In genomic region chr4:186348433-186348832, GRCh38 we compare ENCODE assay signal across 21 cellular contexts.
A peak's percentile ranks its signal among the peaks of the same experiment; 100 is the strongest.
DNase-seq lines count a peak whose midpoint lies in the region; ATAC-seq and TF ChIP-seq lines count a peak whose summit lies in the region.
"Had no signal": no experiment of that assay in that cellular context is flagged by ENCODE, and none has a peak within 500 bp of the region (broad histone marks: within the 10 kb centered on the region; RNA-seq: fewer than 3 reads in every experiment).

No MANE protein-coding gene starts in this region.

- H3F3A ChIP-seq in neural progenitor cell (ENCODE audit: low read depth) = no peaks in the 10 kb centered on the region

- peaks cover 23% of the 10 kb centered on the region for H3K27me3 ChIP-seq in neural progenitor cell
- H3K27me3 ChIP-seq: BLaER1 had no signal

- H3K4me3 Mint-ChIP-seq in neural progenitor cell = no peak overlapping the region
- H3K4me3 Mint-ChIP-seq in activated CD8-positive, alpha-beta T cell treated with anti-CD3 and anti-CD28 coated beads, Interleukin-2, amount 10 ng/mL, durations not matched to agents 7 days and 5 days = no peak overlapping the region
- H3K4me3 Mint-ChIP-seq: CD4-positive, CD25-positive, alpha-beta regulatory T cell; T-helper 1 cell treated with Interleukin-12 subunit alpha and Interleukin-12 subunit beta and Interleukin-4 antibody, amounts not matched to agents 30 μg/mL and 1 μg/mL, for 36 hours had no signal

- H2AFZ ChIP-seq in neural progenitor cell (replicated peaks) = no peak overlapping the region

- H3K27ac ChIP-seq in neural progenitor cell = no peak overlapping the region
- H3K27ac ChIP-seq: BLaER1 had no signal

- POLR2A ChIA-PET in activated CD8-positive, alpha-beta T cell treated with anti-CD3 and anti-CD28 coated beads, Interleukin-2, amount 10 ng/mL, durations not matched to agents 7 days and 5 days (lab: Charles Lee) = no interaction called here

- H3K36me3 Mint-ChIP-seq in neural progenitor cell = no peaks in the 10 kb centered on the region
- no peaks in the 10 kb centered on the region for H3K36me3 Mint-ChIP-seq in activated CD8-positive, alpha-beta T cell treated with anti-CD3 and anti-CD28 coated beads, Interleukin-2, amount 10 ng/mL, durations not matched to agents 7 days and 5 days (ENCODE audit: low read depth)
- H3K36me3 Mint-ChIP-seq: CD4-positive, CD25-positive, alpha-beta regulatory T cell had no signal

- H3K4me1 Mint-ChIP-seq in neural progenitor cell = no peaks in the 10 kb centered on the region
- H3K4me1 Mint-ChIP-seq in activated CD8-positive, alpha-beta T cell treated with anti-CD3 and anti-CD28 coated beads, Interleukin-2, amount 10 ng/mL, durations not matched to agents 7 days and 5 days (ENCODE audit: low read depth) = no peaks in the 10 kb centered on the region
- H3K4me1 Mint-ChIP-seq: CD4-positive, CD25-positive, alpha-beta regulatory T cell had no signal

- H4K20me1 ChIP-seq in neural progenitor cell (ENCODE audit: low read depth) = no peaks in the 10 kb centered on the region
- H4K20me1 ChIP-seq: BLaER1 had no signal

- H3K9me3 Mint-ChIP-seq in neural progenitor cell = no peaks in the 10 kb centered on the region
- no peaks in the 10 kb centered on the region for H3K9me3 Mint-ChIP-seq in activated CD8-positive, alpha-beta T cell treated with anti-CD3 and anti-CD28 coated beads, Interleukin-2, amount 10 ng/mL, durations not matched to agents 7 days and 5 days (ENCODE audit: insufficient read depth)
- H3K9me3 Mint-ChIP-seq: T-helper 1 cell treated with Interleukin-12 subunit alpha and Interleukin-12 subunit beta and Interleukin-4 antibody, amounts not matched to agents 30 μg/mL and 1 μg/mL, for 36 hours had no signal

- ATAC-seq in HG03095 (IDR thresholded peaks at IDR 0.05; ENCODE audit: unreplicated experiment) (no peak), HG03045 (IDR thresholded peaks at IDR 0.05; ENCODE audit: unreplicated experiment) (no peak)
- ATAC-seq in activated CD8-positive, alpha-beta T cell treated with anti-CD3 and anti-CD28 coated beads, Interleukin-2, amount 10 ng/mL, durations not matched to agents 7 days and 5 days = no peak
- ATAC-seq: HCT116, PC-3 had no signal

- no peak for TF ChIP-seq CTCF in neural progenitor cell (IDR thresholded peaks at IDR 0.05)

- H3K4me2 ChIP-seq in neural progenitor cell = peak overlapping the region; percentile 54
- H3K4me2 ChIP-seq: BLaER1, SK-N-SH had no signal

- no peak overlapping the region for H3K4me3 ChIP-seq in neural progenitor cell
- H3K4me3 ChIP-seq: BLaER1 had no signal

- no peaks in the 10 kb centered on the region for H3K36me3 ChIP-seq in neural progenitor cell
- H3K36me3 ChIP-seq: BLaER1 had no signal

- H3K4me1 ChIP-seq in neural progenitor cell = peaks cover 13% of the 10 kb centered on the region
- H3K4me1 ChIP-seq: BLaER1 had no signal

- H3K27ac Mint-ChIP-seq in neural progenitor cell = no peak overlapping the region
- no peak overlapping the region for H3K27ac Mint-ChIP-seq in activated CD8-positive, alpha-beta T cell treated with anti-CD3 and anti-CD28 coated beads, Interleukin-2, amount 10 ng/mL, durations not matched to agents 7 days and 5 days
- H3K27ac Mint-ChIP-seq: CD4-positive, CD25-positive, alpha-beta regulatory T cell; T-helper 1 cell treated with Interleukin-12 subunit alpha and Interleukin-12 subunit beta and Interleukin-4 antibody, amounts not matched to agents 30 μg/mL and 1 μg/mL, for 36 hours had no signal

- DNase-seq in DMS153 treated with DMSO at 0.1 percent for 48 hours (lab: John Stamatoyannopoulos, UW; ENCODE audit: unreplicated experiment) (peak; percentile 49), NCI-H1092 (lab: John Stamatoyannopoulos, UW) (peak; percentile 90), NCI-H345 treated with DMSO at 0.1 percent for 48 hours (lab: John Stamatoyannopoulos, UW; ENCODE audit: unreplicated experiment) (peak; percentile 30), neural progenitor cell (ENCODE audit: low spot score) (peak; percentile 74)
- no peak for DNase-seq in activated CD8-positive, alpha-beta T cell treated with anti-CD3 and anti-CD28 coated beads, Interleukin-2, amount 10 ng/mL, durations not matched to agents 7 days and 5 days
- DNase-seq: CD4-positive, CD25-positive, alpha-beta regulatory T cell; DMS53; NCI-H1105; NCI-H1436 treated with DMSO at 0.1 percent for 48 hours; NCI-H2029; NCI-H446 treated with DMSO at 0.1 percent for 48 hours; NCI-H774; NK-92 treated with Interleukin-12 subunit alpha and Interleukin-12 subunit beta, amount 100 ng/mL, for 24 hours; PC-3; SK-N-SH; SW 1271 had no signal

- H3K79me2 ChIP-seq in neural progenitor cell (ENCODE audit: low read depth) = no peaks in the 10 kb centered on the region

- no peak overlapping the region for H3K9ac ChIP-seq in neural progenitor cell
- H3K9ac ChIP-seq: BLaER1, SK-N-SH had no signal

- CTCF ChIA-PET in activated CD8-positive, alpha-beta T cell treated with anti-CD3 and anti-CD28 coated beads, Interleukin-2, amount 10 ng/mL, durations not matched to agents 7 days and 5 days (lab: Charles Lee) = no interaction called here

- peaks cover 4% of the 10 kb centered on the region for H3K27me3 Mint-ChIP-seq in neural progenitor cell (ENCODE audit: insufficient read depth, low read depth)
- H3K27me3 Mint-ChIP-seq in activated CD8-positive, alpha-beta T cell treated with anti-CD3 and anti-CD28 coated beads, Interleukin-2, amount 10 ng/mL, durations not matched to agents 7 days and 5 days (ENCODE audit: low read depth) = no peaks in the 10 kb centered on the region
- H3K27me3 Mint-ChIP-seq: CD4-positive, CD25-positive, alpha-beta regulatory T cell had no signal

- H3K9me3 ChIP-seq in neural progenitor cell (ENCODE audit: low read depth) = no peaks in the 10 kb centered on the region
- H3K9me3 ChIP-seq: BLaER1, SK-N-SH had no signal
